ENCODE assay signal across 1 cellular context in the genomic region with DNA sequence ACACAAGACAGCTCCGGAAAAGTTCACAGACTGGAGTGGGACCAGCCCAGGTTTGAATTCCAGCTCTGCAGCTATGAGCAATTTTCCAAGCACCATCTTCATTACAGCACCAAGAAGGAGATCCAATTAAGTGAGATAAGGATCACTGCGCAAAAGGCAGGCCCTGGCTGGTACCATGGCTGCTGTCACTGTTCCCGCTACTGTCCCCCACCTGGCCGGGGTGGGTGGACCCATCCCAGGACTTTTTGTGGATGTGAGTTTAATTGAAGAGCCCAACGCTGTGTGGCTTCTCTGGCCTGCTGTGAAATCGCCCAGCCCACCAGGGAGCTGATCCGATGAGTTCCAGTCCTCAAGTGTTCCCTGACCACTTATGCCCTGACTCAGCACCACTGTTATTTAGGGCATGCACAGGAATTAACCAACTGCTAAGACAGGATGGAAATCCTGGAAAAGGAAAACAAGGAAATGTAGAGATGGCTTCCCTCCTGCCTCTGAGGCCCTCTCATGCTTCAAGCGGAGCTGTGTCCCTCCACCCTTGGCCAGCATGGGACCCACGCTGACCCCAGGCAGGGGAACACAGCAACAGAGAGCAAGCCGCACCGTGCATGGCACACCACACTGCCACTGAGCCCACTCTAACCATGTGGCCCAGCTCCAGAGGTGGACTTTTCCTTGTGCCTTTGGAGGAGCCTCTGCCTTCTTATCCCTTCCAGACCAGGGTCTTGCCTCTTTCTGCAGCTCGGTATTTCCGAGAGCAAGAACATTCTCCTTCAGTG.
TF ChIP-seq lines count a peak whose summit lies in the region.

No MANE protein-coding gene starts in this region.

TF ChIP-seq in WTC11, 78 proteins besides CTCF, POLR2A, EP300 and RAD21 (continued from another document):
- TF ChIP-seq E2F5 (CRISPR knock-in tag; IDR thresholded peaks at IDR 0.05) (no peak), ZNF396 (CRISPR knock-in tag; IDR thresholded peaks at IDR 0.05; ENCODE audit: borderline replicate concordance) (no peak), ZMAT4 (CRISPR knock-in tag; IDR thresholded peaks at IDR 0.05) (no peak)
